ENCODE assay signal across 16 cellular contexts in the genomic region with DNA sequence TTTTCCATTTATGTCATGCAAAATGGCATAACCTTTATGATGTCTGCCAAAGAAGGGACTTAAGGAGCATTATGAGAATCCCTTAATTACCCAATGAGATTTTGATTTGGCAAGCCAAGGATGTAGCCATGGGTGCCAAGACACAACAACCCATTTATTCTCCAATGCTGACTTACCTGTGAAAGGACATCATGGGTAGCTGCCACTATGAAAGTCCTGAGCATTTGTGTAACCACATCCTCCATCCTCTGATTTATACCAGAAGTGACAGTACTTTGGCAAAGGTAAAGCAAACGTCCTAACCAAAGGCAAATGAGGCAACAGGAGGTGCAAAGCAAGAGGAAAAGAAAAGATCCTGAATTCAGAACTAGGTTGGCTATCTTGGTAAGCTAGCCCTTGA.
A peak's percentile ranks its signal among the peaks of the same experiment; 100 is the strongest.
DNase-seq lines count a peak whose midpoint lies in the region; ATAC-seq and TF ChIP-seq lines count a peak whose summit lies in the region.
"Had no signal": no experiment of that assay in that cellular context is flagged by ENCODE, and none has a peak within 500 bp of the region (broad histone marks: within the 10 kb centered on the region; RNA-seq: fewer than 3 reads in every experiment).

No MANE protein-coding gene starts in this region.

- in situ Hi-C loops in G401 (cut with HindIII; ENCODE audit: low sequenced_read_pairs), result no loop called here

- DNase-seq in G401 (ENCODE audit: low spot score) (peak; percentile 97), NCI-H2029 treated with DMSO at 0.1 percent for 48 hours (lab: John Stamatoyannopoulos, UW) (peak; percentile 44), cerebellar nuclear complex (lab: John Stamatoyannopoulos, UW) (peak; percentile 90 to 93), left ventricle myocardium inferior (no peak), DMS79 treated with DMSO at 0.1 percent for 48 hours (lab: John Stamatoyannopoulos, UW) (no peak)
- DNase-seq in activated CD4-positive, alpha-beta T cell treated with anti-CD3 and anti-CD28 coated beads for 36 hours, result no peak
- DNase-seq: CD4-positive, CD25-positive, alpha-beta regulatory T cell; CD8-positive, alpha-beta memory T cell; DMS 273 treated with DMSO at 0.1 percent for 48 hours; DMS79; GOT3; HFFc6 had no signal

- intact Hi-C loops in left ventricle myocardium inferior (cut with micrococcal nuclease), result no loop called here
- intact Hi-C loops in activated CD4-positive, alpha-beta T cell treated with anti-CD3 and anti-CD28 coated beads for 36 hours (cut with DNase I, micrococcal nuclease), result no loop called here

- POLR2A ChIA-PET in activated CD4-positive, alpha-beta T cell treated with anti-CD3 and anti-CD28 coated beads for 36 hours (lab: Charles Lee), result no interaction called here

- no peaks in the 10 kb centered on the region for H3K36me3 Mint-ChIP-seq in activated CD4-positive, alpha-beta T cell treated with anti-CD3 and anti-CD28 coated beads for 36 hours (ENCODE audit: low read depth)
- H3K36me3 Mint-ChIP-seq: CD4-positive, CD25-positive, alpha-beta regulatory T cell; CD8-positive, alpha-beta memory T cell had no signal

- H3K4me1 Mint-ChIP-seq in activated CD4-positive, alpha-beta T cell treated with anti-CD3 and anti-CD28 coated beads for 36 hours, result peaks cover 8% of the 10 kb centered on the region
- H3K4me1 Mint-ChIP-seq: B cell had no signal

- ATAC-seq in activated CD4-positive, alpha-beta T cell treated with anti-CD3 and anti-CD28 coated beads for 36 hours, result no peak

- CTCF ChIA-PET in activated CD4-positive, alpha-beta T cell treated with anti-CD3 and anti-CD28 coated beads for 36 hours (lab: Charles Lee), result interaction anchor here (1.2 kb wide), 1 partner anchor 13 kb away, joined by 3 read pairs; no protein-coding TSS in a partner anchor

- no peaks in the 10 kb centered on the region for H3K36me3 ChIP-seq in left ventricle myocardium inferior
- H3K36me3 ChIP-seq: BLaER1, HAP-1 had no signal

- H3K27ac Mint-ChIP-seq in activated CD4-positive, alpha-beta T cell treated with anti-CD3 and anti-CD28 coated beads for 36 hours, result no peak overlapping the region
- H3K27ac Mint-ChIP-seq: B cell; CD4-positive, CD25-positive, alpha-beta regulatory T cell; CD8-positive, alpha-beta memory T cell; HFFc6 had no signal

- H3K9me3 ChIP-seq in left ventricle myocardium inferior (replicated peaks), result no peaks in the 10 kb centered on the region
- H3K9me3 ChIP-seq: BLaER1, HAP-1 had no signal

- H3K4me3 Mint-ChIP-seq in activated CD4-positive, alpha-beta T cell treated with anti-CD3 and anti-CD28 coated beads for 36 hours, result no peak overlapping the region
- H3K4me3 Mint-ChIP-seq: B cell; CD4-positive, CD25-positive, alpha-beta regulatory T cell; CD8-positive, alpha-beta memory T cell; HFFc6 had no signal

- H3K27me3 Mint-ChIP-seq in activated CD4-positive, alpha-beta T cell treated with anti-CD3 and anti-CD28 coated beads for 36 hours, result peaks cover 2% of the 10 kb centered on the region
- H3K27me3 Mint-ChIP-seq: CD4-positive, CD25-positive, alpha-beta regulatory T cell had no signal

- no peaks in the 10 kb centered on the region for H3K27me3 ChIP-seq in left ventricle myocardium inferior (ENCODE audit: low read depth)
- H3K27me3 ChIP-seq: BLaER1 had no signal

- no peak overlapping the region for H3K27ac ChIP-seq in left ventricle myocardium inferior (replicated peaks)
- H3K27ac ChIP-seq: BLaER1, C4-2B had no signal

- no peaks in the 10 kb centered on the region for H3K9me3 Mint-ChIP-seq in activated CD4-positive, alpha-beta T cell treated with anti-CD3 and anti-CD28 coated beads for 36 hours (ENCODE audit: low read depth)
- H3K9me3 Mint-ChIP-seq: CD8-positive, alpha-beta memory T cell; HFFc6 had no signal

- no peak overlapping the region for H3K4me3 ChIP-seq in left ventricle myocardium inferior
- H3K4me3 ChIP-seq: BLaER1, HAP-1 had no signal

- no peaks in the 10 kb centered on the region for H3K4me1 ChIP-seq in left ventricle myocardium inferior
- H3K4me1 ChIP-seq: BLaER1, HAP-1 had no signal

- TF ChIP-seq CTCF in left ventricle myocardium inferior (IDR thresholded peaks at IDR 0.05; ENCODE audit: borderline replicate concordance), result no peak

Comparison
In these comparisons a context has a peak if more than half of its experiments do, and no peak if none do; other contexts are left out.
1. DNase-seq: peak in G401 (single experiment), NCI-H2029 treated with DMSO at 0.1 percent for 48 hours (single experiment) and cerebellar nuclear complex (2 of 2); none in left ventricle myocardium inferior (single experiment), activated CD4-positive, alpha-beta T cell treated with anti-CD3 and anti-CD28 coated beads for 36 hours (single experiment) and DMS79 treated with DMSO at 0.1 percent for 48 hours (single experiment).